ENCODE assay signal across 11 cellular contexts in the genomic region with DNA sequence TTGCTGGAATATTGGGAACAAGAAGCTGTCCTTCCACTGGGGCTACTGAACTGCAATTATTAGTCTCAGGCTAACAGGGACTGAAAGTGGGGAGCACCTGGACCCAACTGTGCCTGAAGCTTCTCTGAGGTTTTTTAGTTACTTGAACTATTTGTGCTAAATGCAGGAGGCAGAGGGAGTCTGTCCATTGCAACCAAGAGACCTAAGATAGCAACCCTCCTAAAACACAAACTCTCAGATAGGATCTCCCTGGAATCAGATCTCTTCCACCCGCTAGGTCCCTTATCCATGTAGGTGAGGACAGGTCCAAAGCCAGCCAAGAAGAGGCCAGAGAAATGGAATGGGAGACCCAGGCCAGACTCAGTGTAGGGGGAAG. TPM values are rescaled to one million over a fixed set of nuclear protein-coding genes. Genes with fewer than 3 reads are reported as not detected.
DNase-seq lines count a peak whose midpoint lies in the region; ATAC-seq and TF ChIP-seq lines count a peak whose summit lies in the region.
"Had no signal": no experiment of that assay in that cellular context is flagged by ENCODE, and none has a peak within 500 bp of the region (broad histone marks: within the 10 kb centered on the region; RNA-seq: fewer than 3 reads in every experiment).

No MANE protein-coding gene starts in this region.

- H2BK5ac ChIP-seq in mesendoderm (ENCODE audit: low read length), result no peak overlapping the region

- H3K4me2 ChIP-seq in mesendoderm (ENCODE audit: low read length), result no peak overlapping the region

- H3K9me3 Mint-ChIP-seq in brain, result peaks cover 0 to 4% (median 0%) of the 10 kb centered on the region in 5 experiments
- H3K9me3 Mint-ChIP-seq: activated B cell treated with CpG ODN at 0.5 μM for 24 hours; naive thymus-derived CD8-positive, alpha-beta T cell had no signal

- H3K36me3 ChIP-seq in mesendoderm (ENCODE audit: control insufficient read depth, insufficient read depth, low read length) (no peaks in the 10 kb centered on the region), tibial nerve (no peaks in the 10 kb centered on the region)

- no peak overlapping the region for H4K8ac ChIP-seq in mesendoderm (ENCODE audit: low read depth, low read length)

- no peak for TF ChIP-seq EP300 in tibial nerve (IDR thresholded peaks at IDR 0.05)

- peak overlapping the region in 1 of 5 experiments; percentile 30 for H3K4me3 Mint-ChIP-seq in brain
- H3K4me3 Mint-ChIP-seq: activated B cell treated with CpG ODN at 0.5 μM for 24 hours had no signal

- H3K4me1 ChIP-seq in mesendoderm (ENCODE audit: control insufficient read depth, low read depth, low read length) (peaks cover 23% of the 10 kb centered on the region), tibial nerve (peaks cover 20 to 100% (median 90%) of the 10 kb centered on the region in 4 donors)

- H3K27ac Mint-ChIP-seq in brain, result peak overlapping the region; percentile 65 to 96 (median 86)

- H3K79me1 ChIP-seq in mesendoderm (ENCODE audit: low read length), result peaks cover 46% of the 10 kb centered on the region

- ATAC-seq in HG02798 (IDR thresholded peaks at IDR 0.05; ENCODE audit: poor library complexity, unreplicated experiment), result no peak
- ATAC-seq: naive thymus-derived CD8-positive, alpha-beta T cell had no signal

- H3K56ac ChIP-seq in mesendoderm (ENCODE audit: low read length), result peak overlapping the region; percentile 72

- peaks cover 76% of the 10 kb centered on the region for H3K79me2 ChIP-seq in mesendoderm (ENCODE audit: control insufficient read depth, insufficient read depth, low read length)

- peaks cover 18% of the 10 kb centered on the region for H3K36me3 Mint-ChIP-seq in brain

- no CpG with 5 or more reads among the region's 1 CpG for whole genome bisulfite sequencing in mesendoderm (ENCODE audit: extremely low coverage, insufficient coverage, low lambda C conversion rate)
- 67 to 83% methylated on average over 1 of the region's 1 CpG for WGBS in tibial nerve, 2 donors

- TF ChIP-seq CTCF in brain (conservative IDR thresholded peaks at IDR 0.05) (no peak), tibial nerve (IDR thresholded peaks at IDR 0.05) (no peak)

- no peak overlapping the region for H3K23ac ChIP-seq in mesendoderm (ENCODE audit: low read length)

- peak overlapping the region; percentile 23 for H3K9ac ChIP-seq in mesendoderm (ENCODE audit: low read length)

- H3K18ac ChIP-seq in mesendoderm (ENCODE audit: low read length), result no peak overlapping the region

- H3K27ac ChIP-seq in mesendoderm (ENCODE audit: low read depth, low read length) (peak overlapping the region; percentile 4), tibial nerve (peak overlapping the region; percentile 64 to 99 (median 88))

- peaks cover 4% of the 10 kb centered on the region for H3K27me3 Mint-ChIP-seq in brain
- H3K27me3 Mint-ChIP-seq: activated B cell treated with CpG ODN at 0.5 μM for 24 hours; naive thymus-derived CD8-positive, alpha-beta T cell had no signal

- TF ChIP-seq POLR2A in tibial nerve (IDR thresholded peaks at IDR 0.05), result no peak

- no peak overlapping the region for H2BK15ac ChIP-seq in mesendoderm (replicated peaks; ENCODE audit: low read depth)

- H4K5ac ChIP-seq in mesendoderm (ENCODE audit: low read length), result no peak overlapping the region

- peaks cover 92% of the 10 kb centered on the region for H3K4me1 Mint-ChIP-seq in brain

- no peak overlapping the region for H3K4ac ChIP-seq in mesendoderm (ENCODE audit: low read depth, low read length)

- no peak overlapping the region for H2AK5ac ChIP-seq in mesendoderm (ENCODE audit: low read length)

- H3K9me3 ChIP-seq in tibial nerve, result no peaks in the 10 kb centered on the region

- H3K27me3 ChIP-seq in mesendoderm (ENCODE audit: insufficient read depth, low read length, poor library complexity), result no peaks in the 10 kb centered on the region
- no peaks in the 10 kb centered on the region for H3K27me3 ChIP-seq in tibial nerve

- DNase-seq in DMS 273 (lab: John Stamatoyannopoulos, UW; ENCODE audit: unreplicated experiment) (peak; percentile 31), DMS 273 treated with DMSO at 0.1 percent for 48 hours (lab: John Stamatoyannopoulos, UW) (no peak), mesendoderm (no peak), tibial nerve (ENCODE audit: low spot score in 2 of 2) (no peak), dedifferentiated amniotic fluid mesenchymal stem cell (ENCODE audit: extremely low spot score) (no peak), RPMI8226 (no peak)
- DNase-seq: 8988T; activated B cell treated with CpG ODN at 0.5 μM for 24 hours; naive thymus-derived CD8-positive, alpha-beta T cell had no signal

- no peak overlapping the region for H2BK120ac ChIP-seq in mesendoderm (ENCODE audit: low read depth, low read length)

- H3K4me3 ChIP-seq in mesendoderm (ENCODE audit: low read length), result no peak overlapping the region
- H3K4me3 ChIP-seq in tibial nerve, result no peak overlapping the region

RNA-seq across cellular contexts. Expression of a gene that starts 58.1 kb away (rescaled TPM):
- polyA plus RNA-seq in brain (ENCODE audit: insufficient read depth, low read depth, low replicate concordance), result 78.6 TPM
- polyA plus RNA-seq in mesendoderm (2013, experiment 1 of 2), result 129 TPM
- polyA plus RNA-seq in mesendoderm (2013, experiment 2 of 2), result 129 TPM
- total RNA-seq in tibial nerve, result 100 to 1,000 TPM; 211 to 265 (median 225) TPM
